8 cellular contexts compared by ENCODE assay signal in genomic region chr3:10224794-10225660, GRCh38. TPM values are rescaled to one million over a fixed set of nuclear protein-coding genes. Genes with fewer than 3 reads are reported as not detected.
DNase-seq lines count a peak whose midpoint lies in the region; ATAC-seq and TF ChIP-seq lines count a peak whose summit lies in the region.

No MANE protein-coding gene starts in this region.

- peak overlapping the region; percentile 57 for H2AFZ ChIP-seq in parathyroid adenoma

- no peaks in the 10 kb centered on the region for H3K4me1 ChIP-seq in parathyroid adenoma

- peak overlapping the region in 1 of 2 donors; percentile 90 for H3K27ac Mint-ChIP-seq in activated naive CD4-positive, alpha-beta T cell treated with anti-CD3 and anti-CD28 coated beads, Interleukin-2, amount 50 U/mL, for 72 hours

- no peak overlapping the region for H3K9ac ChIP-seq in parathyroid adenoma

- H3K4me2 ChIP-seq in parathyroid adenoma (ENCODE audit: low read length), result no peak overlapping the region

- H3K36me3 Mint-ChIP-seq in activated naive CD4-positive, alpha-beta T cell treated with anti-CD3 and anti-CD28 coated beads, Interleukin-2, amount 50 U/mL, for 72 hours, result peaks cover 0 to 12% of the 10 kb centered on the region in 2 donors

- no peaks in the 10 kb centered on the region for H3K36me3 ChIP-seq in parathyroid adenoma (ENCODE audit: control insufficient read depth, insufficient read depth, low read length)

- no peak overlapping the region for H3K27ac ChIP-seq in parathyroid adenoma

- in situ Hi-C loops in SK-MEL-5 (cut with HindIII; ENCODE audit: low pct_unique_long_range_greater_than_20kb, low sequenced_read_pairs), result no loop called here

- no peaks in the 10 kb centered on the region for H3K9me3 ChIP-seq in parathyroid adenoma (ENCODE audit: control insufficient read depth, low read length)

- H3K79me2 ChIP-seq in parathyroid adenoma, result no peaks in the 10 kb centered on the region

- DNase-seq in C1 segment of cervical spinal cord (lab: John Stamatoyannopoulos, UW) (peak in 13 of 14 donors; percentile 4 to 78 (median 67)), SK-MEL-5 (ENCODE audit: low read depth, low spot score) (peak; percentile 84), glomerular visceral epithelial cell (ENCODE audit: extremely low spot score) (peak; percentile 76), OCI-M2 (lab: John Stamatoyannopoulos, UW; ENCODE audit: unreplicated experiment) (no peak)
- peak; percentile 62 to 68 for DNase-seq in activated naive CD4-positive, alpha-beta T cell treated with anti-CD3 and anti-CD28 coated beads, Interleukin-2, amount 50 U/mL, for 72 hours (ENCODE audit: low spot score in 2 of 2)

- ATAC-seq in GM19328 (IDR thresholded peaks at IDR 0.05; ENCODE audit: unreplicated experiment), result peak; percentile 38
- ATAC-seq in activated naive CD4-positive, alpha-beta T cell treated with anti-CD3 and anti-CD28 coated beads, Interleukin-2, amount 50 U/mL, for 72 hours, result peak; percentile 61 to 64

- H3K4me3 ChIP-seq in parathyroid adenoma (ENCODE audit: low read depth, low read length), result no peak overlapping the region

- no peaks in the 10 kb centered on the region for H3K27me3 ChIP-seq in parathyroid adenoma (ENCODE audit: control insufficient read depth, insufficient read depth, low read length)

- peaks cover 0 to 5% of the 10 kb centered on the region in 2 donors for H3K9me3 Mint-ChIP-seq in activated naive CD4-positive, alpha-beta T cell treated with anti-CD3 and anti-CD28 coated beads, Interleukin-2, amount 50 U/mL, for 72 hours

- TF ChIP-seq CTCF in LNCAP (IDR thresholded peaks at IDR 0.05), result peak; percentile 92
- TF ChIP-seq CTCF in parathyroid adenoma (IDR thresholded peaks at IDR 0.05), result peak; percentile 84

RNA-seq across cellular contexts. Expression of gene TATDN2, which starts 23.2 kb away (rescaled TPM):
- 8.3 and 8.6 TPM in 2 replicates for total RNA-seq in SK-MEL-5 (2014; rRNA removed; shearing (Covaris generic))
- 23.3 and 27.5 TPM in 2 replicates for polyA plus RNA-seq in SK-MEL-5 (2015; cell fraction: cytosol; rRNA removed)
- 23.0 and 30.7 TPM in 2 replicates for polyA plus RNA-seq in SK-MEL-5 (2015; cell fraction: nucleus; rRNA removed)
- 10 to 100 TPM; 40.8 to 56.3 TPM for total RNA-seq in activated naive CD4-positive, alpha-beta T cell treated with anti-CD3 and anti-CD28 coated beads, Interleukin-2, amount 50 U/mL, for 72 hours
